In genomic region chr11:131614514-131615085, GRCh38 we compare ENCODE assay signal across 20 cellular contexts.
DNase-seq lines count a peak whose midpoint lies in the region; ATAC-seq and TF ChIP-seq lines count a peak whose summit lies in the region.
"Had no signal": no experiment of that assay in that cellular context is flagged by ENCODE, and none has a peak within 500 bp of the region (broad histone marks: within the 10 kb centered on the region; RNA-seq: fewer than 3 reads in every experiment).

No MANE protein-coding gene starts in this region.

- no peak for TF ChIP-seq POLR2A in GM18505 (IDR thresholded peaks at IDR 0.05; ENCODE audit: borderline replicate concordance, extremely low read depth, insufficient read depth, insufficient read length)

- TF ChIP-seq CTCF in right atrium auricular region (IDR thresholded peaks at IDR 0.05): no peak

- no peak overlapping the region for H3K27ac ChIP-seq in right atrium auricular region
- H3K27ac ChIP-seq: 22Rv1, GM23248 had no signal

- intact Hi-C loops in Right ventricle myocardium superior (cut with DNase I): no loop called here
- intact Hi-C loops in posterior cingulate gyrus (cut with DNase I): no loop called here

- H3K4me3 ChIP-seq in right atrium auricular region: no peak overlapping the region
- H3K4me3 ChIP-seq: GM23248, K562 had no signal

- DNase-seq in right atrium auricular region (ENCODE audit: low spot score): peak; percentile 21
- no peak for DNase-seq in Right ventricle myocardium superior
- DNase-seq in left kidney (ENCODE audit: low read depth, low spot score): peak; percentile 66
- DNase-seq in posterior cingulate gyrus: peak in 7 of 10 donors; percentile 47 to 90 (median 75)
- no peak for DNase-seq in activated T-cell treated with anti-CD3 and anti-CD28 coated beads, Interleukin-2, amount 50 U/mL, for 48 hours
- DNase-seq: BE2C; CD4-positive, alpha-beta T cell; DMS79 treated with DMSO at 0.1 percent for 48 hours; GM23248; NCI-H1417 treated with DMSO at 0.1 percent for 48 hours; NCI-H1930; NCI-H2171 treated with DMSO at 0.1 percent for 48 hours; NCI-H446 treated with DMSO at 0.1 percent for 48 hours; NK-92 treated with Interleukin-12 subunit alpha and Interleukin-12 subunit beta, amount 100 ng/mL, for 24 hours had no signal

- H3K27me3 ChIP-seq in right atrium auricular region: no peaks in the 10 kb centered on the region
- H3K27me3 ChIP-seq: BE2C had no signal

- H3K4me1 ChIP-seq in right atrium auricular region: no peaks in the 10 kb centered on the region
- H3K4me1 ChIP-seq: BE2C had no signal

- H3K9me3 ChIP-seq in right atrium auricular region: no peaks in the 10 kb centered on the region

- no peaks in the 10 kb centered on the region for H3K36me3 ChIP-seq in right atrium auricular region
- H3K36me3 ChIP-seq: BE2C had no signal

- no peak for ATAC-seq in Right ventricle myocardium superior (ENCODE audit: poor library complexity)
- no peak for ATAC-seq in GM18909 (IDR thresholded peaks at IDR 0.05; ENCODE audit: poor library complexity, unreplicated experiment)
- no peak for ATAC-seq in GM18505 (IDR thresholded peaks at IDR 0.05; ENCODE audit: unreplicated experiment)
- ATAC-seq in GM18870 (IDR thresholded peaks at IDR 0.05; ENCODE audit: unreplicated experiment): no peak
- ATAC-seq: HCT116, K562 had no signal

Comparison
In these comparisons a context has a peak if more than half of its experiments do, and no peak if none do; other contexts are left out.
1. DNase-seq: peak in right atrium auricular region (single experiment), left kidney (single experiment) and posterior cingulate gyrus (7 of 10); none in Right ventricle myocardium superior (single experiment) and activated T-cell treated with anti-CD3 and anti-CD28 coated beads, Interleukin-2, amount 50 U/mL, for 48 hours (0 of 2).